ENCODE assay signal across 35 cellular contexts in the genomic region with DNA sequence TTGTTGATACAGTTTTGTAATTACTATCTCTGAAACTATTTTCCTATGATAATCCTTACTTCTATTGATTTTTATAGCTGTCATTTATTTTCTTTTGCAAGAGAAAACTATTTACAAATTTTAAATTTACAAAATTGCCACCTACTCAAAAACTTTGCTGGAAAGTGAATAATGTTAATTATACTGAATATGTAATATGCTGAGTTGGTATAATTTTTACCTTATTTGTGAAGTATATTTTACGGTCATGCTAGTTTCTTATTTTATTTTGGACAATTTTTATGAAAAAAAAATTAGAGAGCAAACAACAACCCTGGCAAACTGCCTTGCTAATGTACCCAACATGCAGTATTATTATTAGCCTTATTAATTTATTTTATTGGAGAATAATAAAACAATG. TPM values are rescaled to one million over a fixed set of nuclear protein-coding genes. Genes with fewer than 3 reads are reported as not detected.
"Had no signal": no experiment of that assay in that cellular context is flagged by ENCODE, and none has a peak within 500 bp of the region (broad histone marks: within the 10 kb centered on the region; RNA-seq: fewer than 3 reads in every experiment).

No MANE protein-coding gene starts in this region.

- H3K36me3 ChIP-seq: ascending aorta, WERI-Rb-1 had no signal

- H3K4me3 Mint-ChIP-seq: activated CD4-positive, alpha-beta memory T cell treated with anti-CD3 and anti-CD28 coated beads, Interleukin-2, amount 10 ng/mL, durations not matched to agents 7 days and 5 days; activated naive CD4-positive, alpha-beta T cell treated with anti-CD3 and anti-CD28 coated beads, Interleukin-2, amount 50 U/mL, for 24 hours; activated naive CD8-positive, alpha-beta T cell treated with anti-CD3 and anti-CD28 coated beads, Interleukin-2, amount 10 ng/mL, durations not matched to agents 7 days and 5 days; activated T-cell treated with anti-CD3 and anti-CD28 coated beads, Interleukin-2, amount 50 U/mL, for 72 hours; activated T-helper 17 cell treated with anti-CD3 and anti-CD28 coated beads, Interleukin-2, amount 50 U/mL, for 72 hours had no signal

- H3K9me3 ChIP-seq: ascending aorta had no signal

- H3K9me3 Mint-ChIP-seq: activated CD4-positive, alpha-beta memory T cell treated with anti-CD3 and anti-CD28 coated beads, Interleukin-2, amount 10 ng/mL, durations not matched to agents 7 days and 5 days; activated naive CD8-positive, alpha-beta T cell treated with anti-CD3 and anti-CD28 coated beads, Interleukin-2, amount 10 ng/mL, durations not matched to agents 7 days and 5 days; activated T-cell treated with anti-CD3 and anti-CD28 coated beads, Interleukin-2, amount 50 U/mL, for 72 hours had no signal

- H3K4me3 ChIP-seq: ascending aorta had no signal

- H3K27ac Mint-ChIP-seq: activated CD4-positive, alpha-beta memory T cell treated with anti-CD3 and anti-CD28 coated beads, Interleukin-2, amount 10 ng/mL, durations not matched to agents 7 days and 5 days; activated naive CD4-positive, alpha-beta T cell treated with anti-CD3 and anti-CD28 coated beads, Interleukin-2, amount 50 U/mL, for 24 hours; activated naive CD8-positive, alpha-beta T cell treated with anti-CD3 and anti-CD28 coated beads, Interleukin-2, amount 10 ng/mL, durations not matched to agents 7 days and 5 days; activated T-cell treated with anti-CD3 and anti-CD28 coated beads, Interleukin-2, amount 50 U/mL, for 72 hours; activated T-helper 17 cell treated with anti-CD3 and anti-CD28 coated beads, Interleukin-2, amount 50 U/mL, for 72 hours had no signal

- FAIRE-seq: bronchial epithelial cell had no signal

- H3K9ac ChIP-seq: KMS-11 had no signal

- H3K27ac ChIP-seq: ascending aorta, KMS-11, WERI-Rb-1 had no signal

- H3K4me2 ChIP-seq: KMS-11 had no signal

- ATAC-seq: activated T-cell treated with anti-CD3 and anti-CD28 coated beads, Interleukin-2, amount 50 U/mL, for 72 hours; activated T-helper 17 cell treated with anti-CD3 and anti-CD28 coated beads, Interleukin-2, amount 50 U/mL, for 72 hours had no signal

- DNase-seq: activated CD4-positive, alpha-beta memory T cell treated with anti-CD3 and anti-CD28 coated beads, Interleukin-2, amount 10 ng/mL, durations not matched to agents 7 days and 5 days; activated CD4-positive, alpha-beta T cell treated with anti-CD3 and anti-CD28 coated beads for 1 hour; activated CD4-positive, alpha-beta T cell treated with anti-CD3 and anti-CD28 coated beads for 48 hours; activated CD4-positive, CD25-positive, alpha-beta regulatory T cell; activated CD8-positive, alpha-beta memory T cell treated with anti-CD3 and anti-CD28 coated beads for 24 hours; activated effector memory CD4-positive, alpha-beta T cell treated with anti-CD3 and anti-CD28 coated beads, Interleukin-2, amount 50 U/mL, for 16 hours; activated naive CD4-positive, alpha-beta T cell; activated naive CD8-positive, alpha-beta T cell treated with anti-CD3 and anti-CD28 coated beads, Interleukin-2, amount 10 ng/mL, durations not matched to agents 7 days and 5 days; activated T-cell treated with anti-CD3 and anti-CD28 coated beads, Interleukin-2, amount 50 U/mL, for 1 hour; activated T-cell treated with anti-CD3 and anti-CD28 coated beads, Interleukin-2, amount 50 U/mL, for 72 hours; amygdala; caudate nucleus; NCI-H1048; NCI-H1105 treated with DMSO at 0.1 percent for 48 hours; NCI-H1436 treated with DMSO at 0.1 percent for 48 hours; NCI-H1694 treated with DMSO at 0.1 percent for 48 hours; NCI-H2029 treated with DMSO at 0.1 percent for 48 hours; NCI-H2107; NCI-H2171; NCI-H510A; NCI-H526; NCI-H748 treated with DMSO at 0.1 percent for 48 hours; Right ventricle myocardium superior; SW 1271; T-helper 1 cell; T-helper 2 cell; T-helper 9 cell; WERI-Rb-1 had no signal

- H3K27me3 ChIP-seq: ascending aorta had no signal

- H3K36me3 Mint-ChIP-seq: activated naive CD4-positive, alpha-beta T cell treated with anti-CD3 and anti-CD28 coated beads, Interleukin-2, amount 50 U/mL, for 24 hours; activated naive CD8-positive, alpha-beta T cell treated with anti-CD3 and anti-CD28 coated beads, Interleukin-2, amount 10 ng/mL, durations not matched to agents 7 days and 5 days had no signal

RNA-seq across cellular contexts. Expression of gene KCNH8, which starts 2.9 kb away (rescaled TPM):
- total RNA-seq: activated CD4-positive, alpha-beta memory T cell treated with anti-CD3 and anti-CD28 coated beads, Interleukin-2, amount 10 ng/mL, durations not matched to agents 7 days and 5 days; activated naive CD8-positive, alpha-beta T cell treated with anti-CD3 and anti-CD28 coated beads, Interleukin-2, amount 10 ng/mL, durations not matched to agents 7 days and 5 days; activated T-helper 17 cell treated with anti-CD3 and anti-CD28 coated beads, Interleukin-2, amount 50 U/mL, for 72 hours; ascending aorta; bronchial epithelial cell; LHCN-M2; MCF 10A; Right ventricle myocardium superior had no signal
